ENCODE assay signal across 4 cellular contexts in the genomic region with DNA sequence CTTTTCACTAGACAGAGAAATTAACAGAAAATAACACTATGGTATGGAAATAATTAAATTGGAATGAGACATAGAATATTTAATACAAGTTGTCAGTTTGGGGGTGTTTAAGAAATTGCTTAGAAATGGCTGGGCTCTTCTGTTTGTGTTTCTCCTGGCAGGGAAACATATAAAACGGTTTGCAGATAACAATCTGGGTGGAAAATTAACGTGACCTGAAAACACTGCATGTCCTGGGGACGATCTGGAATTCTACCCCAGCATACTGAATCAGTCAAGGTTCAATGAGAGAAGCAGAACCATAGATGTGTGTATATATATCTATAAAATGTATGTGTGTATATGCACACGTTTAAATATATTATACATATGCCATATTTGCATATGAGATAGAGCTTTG.
"Had no signal": no experiment of that assay in that cellular context is flagged by ENCODE, and none has a peak within 500 bp of the region (broad histone marks: within the 10 kb centered on the region; RNA-seq: fewer than 3 reads in every experiment).

No MANE protein-coding gene starts in this region.

- DNase-seq: IMR-90, KBM-7, KG1 had no signal

- H3K27ac ChIP-seq: HL-60 had no signal
